1 cellular context compared by ENCODE assay signal in genomic region chr11:120590472-120590871, GRCh38.
TF ChIP-seq lines count a peak whose summit lies in the region.

No MANE protein-coding gene starts in this region.

TF ChIP-seq in GM23338, 12 proteins besides CTCF, POLR2A, EP300 and RAD21 (continued from another document):
- TF ChIP-seq REST (IDR thresholded peaks at IDR 0.05; ENCODE audit: unreplicated experiment) (no peak), STAT1 (IDR thresholded peaks at IDR 0.05; ENCODE audit: unreplicated experiment) (no peak), ZNF114 (CRISPR knock-in tag; IDR thresholded peaks at IDR 0.05) (no peak), JUNB (IDR thresholded peaks at IDR 0.05; ENCODE audit: unreplicated experiment) (no peak), EZH2phosphoT487 (IDR thresholded peaks at IDR 0.05; ENCODE audit: unreplicated experiment) (no peak)
